ENCODE assay signal across 2 cellular contexts in the genomic region with DNA sequence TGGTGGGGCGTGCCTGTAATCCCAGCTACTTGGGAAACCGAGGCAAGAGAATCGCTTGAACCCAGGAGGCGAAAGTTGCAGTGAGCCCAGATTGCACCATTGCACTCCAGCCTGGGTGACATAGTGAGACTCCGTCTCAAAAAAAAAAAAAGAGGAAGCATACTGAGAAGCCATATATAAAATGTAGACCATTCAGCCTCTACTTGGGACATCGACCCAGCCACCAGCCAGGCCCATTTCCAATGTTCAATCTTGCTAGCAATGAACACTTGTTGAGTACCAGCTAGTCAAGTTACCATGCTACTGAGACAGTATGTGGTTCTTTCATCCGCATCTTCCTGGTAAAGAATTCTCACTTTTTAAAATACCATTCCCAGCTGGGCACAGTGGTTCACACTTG.
TF ChIP-seq lines count a peak whose summit lies in the region.

No MANE protein-coding gene starts in this region.

TF ChIP-seq in HCT116, 20 proteins besides CTCF, POLR2A, EP300 and RAD21:
- TF ChIP-seq ELF1 (IDR thresholded peaks at IDR 0.05; ENCODE audit: borderline replicate concordance, low read depth) (no peak), POLR2AphosphoS5 (IDR thresholded peaks at IDR 0.05; ENCODE audit: low read depth, low read length) (no peak), SP1 (IDR thresholded peaks at IDR 0.05; ENCODE audit: low read depth) (no peak), EGR1 (IDR thresholded peaks at IDR 0.05; ENCODE audit: low read depth) (no peak), FOSL1 (IDR thresholded peaks at IDR 0.05; ENCODE audit: low read depth) (no peak), TCF7L2 (IDR thresholded peaks at IDR 0.05; ENCODE audit: borderline replicate concordance, extremely low read depth, insufficient read depth, insufficient read length) (no peak), YY1 (IDR thresholded peaks at IDR 0.05; ENCODE audit: extremely low read depth, insufficient replicate concordance, low read depth, low read length) (no peak), ZFX (IDR thresholded peaks at IDR 0.05) (no peak), CEBPB (IDR thresholded peaks at IDR 0.05; ENCODE audit: low read depth) (no peak), CBX3 (IDR thresholded peaks at IDR 0.05; ENCODE audit: low read depth) (no peak), SRF (IDR thresholded peaks at IDR 0.05; ENCODE audit: low read depth) (no peak), ZNF274 (IDR thresholded peaks at IDR 0.05; ENCODE audit: low read depth, low read length) (no peak), EZH2 (IDR thresholded peaks at IDR 0.05) (no peak), EZH2phosphoT487 (IDR thresholded peaks at IDR 0.05; ENCODE audit: borderline replicate concordance) (no peak)
- TF ChIP-seq, protein P1, sequence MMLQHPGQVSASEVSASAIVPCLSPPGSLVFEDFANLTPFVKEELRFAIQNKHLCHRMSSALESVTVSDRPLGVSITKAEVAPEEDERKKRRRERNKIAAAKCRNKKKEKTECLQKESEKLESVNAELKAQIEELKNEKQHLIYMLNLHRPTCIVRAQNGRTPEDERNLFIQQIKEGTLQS (IDR thresholded peaks at IDR 0.05) = no peak
- TF ChIP-seq, protein P2, sequence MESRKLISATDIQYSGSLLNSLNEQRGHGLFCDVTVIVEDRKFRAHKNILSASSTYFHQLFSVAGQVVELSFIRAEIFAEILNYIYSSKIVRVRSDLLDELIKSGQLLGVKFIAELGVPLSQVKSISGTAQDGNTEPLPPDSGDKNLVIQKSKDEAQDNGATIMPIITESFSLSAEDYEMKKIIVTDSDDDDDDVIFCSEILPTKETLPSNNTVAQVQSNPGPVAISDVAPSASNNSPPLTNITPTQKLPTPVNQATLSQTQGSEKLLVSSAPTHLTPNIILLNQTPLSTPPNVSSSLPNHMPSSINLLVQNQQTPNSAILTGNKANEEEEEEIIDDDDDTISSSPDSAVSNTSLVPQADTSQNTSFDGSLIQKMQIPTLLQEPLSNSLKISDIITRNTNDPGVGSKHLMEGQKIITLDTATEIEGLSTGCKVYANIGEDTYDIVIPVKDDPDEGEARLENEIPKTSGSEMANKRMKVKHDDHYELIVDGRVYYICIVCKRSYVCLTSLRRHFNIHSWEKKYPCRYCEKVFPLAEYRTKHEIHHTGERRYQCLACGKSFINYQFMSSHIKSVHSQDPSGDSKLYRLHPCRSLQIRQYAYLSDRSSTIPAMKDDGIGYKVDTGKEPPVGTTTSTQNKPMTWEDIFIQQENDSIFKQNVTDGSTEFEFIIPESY (IDR thresholded peaks at IDR 0.05; ENCODE audit: extremely low read depth, insufficient replicate concordance, low read length) = no peak
- TF ChIP-seq, protein P3, sequence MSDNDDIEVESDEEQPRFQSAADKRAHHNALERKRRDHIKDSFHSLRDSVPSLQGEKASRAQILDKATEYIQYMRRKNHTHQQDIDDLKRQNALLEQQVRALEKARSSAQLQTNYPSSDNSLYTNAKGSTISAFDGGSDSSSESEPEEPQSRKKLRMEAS (IDR thresholded peaks at IDR 0.05) = no peak

TF ChIP-seq in endothelial cell of umbilical vein, 7 proteins besides CTCF, POLR2A, EP300 and RAD21:
- TF ChIP-seq JUN (IDR thresholded peaks at IDR 0.05; ENCODE audit: borderline replicate concordance, insufficient read depth, insufficient read length, low read depth) (no peak), FOS (IDR thresholded peaks at IDR 0.05; ENCODE audit: borderline replicate concordance, insufficient read depth, low read length) (no peak), MYC (IDR thresholded peaks at IDR 0.05; ENCODE audit: low read depth, low read length) (no peak)
- TF ChIP-seq, protein P3 (IDR thresholded peaks at IDR 0.05; ENCODE audit: insufficient read depth, insufficient read length) = no peak
